Comparison of ENCODE assay signal across 26 cellular contexts in genomic region chr17:55563363-55563762, GRCh38. TPM values are rescaled to one million over a fixed set of nuclear protein-coding genes. Genes with fewer than 3 reads are reported as not detected.
"Had no signal": no experiment of that assay in that cellular context is flagged by ENCODE, and none has a peak within 500 bp of the region (broad histone marks: within the 10 kb centered on the region; RNA-seq: fewer than 3 reads in every experiment).

No MANE protein-coding gene starts in this region.

- H3K9me3 Mint-ChIP-seq: activated naive CD4-positive, alpha-beta T cell treated with anti-CD3 and anti-CD28 coated beads, Interleukin-2, amount 50 U/mL, for 24 hours; activated T-cell treated with anti-CD3 and anti-CD28 coated beads, Interleukin-2, amount 50 U/mL, for 24 hours; activated T-helper 1 cell treated with anti-CD3 and anti-CD28 coated beads, Interleukin-12 subunit alpha, Interleukin-12 subunit beta, Interleukin-2, Interleukin-4 antibody, amounts not matched to agents 30 ng/mL and 10 ng/mL and 1 ng/mL, durations not matched to agents 14 hours and 24 hours and 36 hours had no signal

- ATAC-seq: activated CD4-positive, CD25-positive, alpha-beta regulatory T cell treated with anti-CD3 and anti-CD28 coated beads, Interleukin-2, amount 50 U/mL, for 24 hours; activated CD8-positive, alpha-beta memory T cell treated with anti-CD3 and anti-CD28 coated beads, Interleukin-2, amount 10 ng/mL, durations not matched to agents 7 days and 5 days; activated CD8-positive, alpha-beta T cell treated with anti-CD3 and anti-CD28 coated beads, Interleukin-2, amount 10 ng/mL, durations not matched to agents 7 days and 5 days had no signal

- H3K4me3 Mint-ChIP-seq: activated CD8-positive, alpha-beta memory T cell treated with anti-CD3 and anti-CD28 coated beads, Interleukin-2, amount 10 ng/mL, durations not matched to agents 7 days and 5 days; activated CD8-positive, alpha-beta T cell treated with anti-CD3 and anti-CD28 coated beads, Interleukin-2, amount 10 ng/mL, durations not matched to agents 7 days and 5 days; activated naive CD4-positive, alpha-beta T cell treated with anti-CD3 and anti-CD28 coated beads, Interleukin-2, amount 50 U/mL, for 24 hours; activated T-cell treated with anti-CD3 and anti-CD28 coated beads, Interleukin-2, amount 50 U/mL, for 24 hours; activated T-helper 1 cell treated with anti-CD3 and anti-CD28 coated beads, Interleukin-12 subunit alpha, Interleukin-12 subunit beta, Interleukin-2, Interleukin-4 antibody, amounts not matched to agents 30 ng/mL and 10 ng/mL and 1 ng/mL, durations not matched to agents 14 hours and 24 hours and 36 hours; T-helper 1 cell treated with Interleukin-12 subunit alpha and Interleukin-12 subunit beta and Interleukin-4 antibody, amounts not matched to agents 30 μg/mL and 1 μg/mL, for 36 hours had no signal

- H3K4me1 Mint-ChIP-seq: activated naive CD4-positive, alpha-beta T cell treated with anti-CD3 and anti-CD28 coated beads, Interleukin-2, amount 50 U/mL, for 24 hours had no signal

- H3K36me3 Mint-ChIP-seq: activated CD8-positive, alpha-beta memory T cell treated with anti-CD3 and anti-CD28 coated beads, Interleukin-2, amount 10 ng/mL, durations not matched to agents 7 days and 5 days; activated naive CD4-positive, alpha-beta T cell treated with anti-CD3 and anti-CD28 coated beads, Interleukin-2, amount 50 U/mL, for 24 hours had no signal

- H3K27ac Mint-ChIP-seq: activated CD8-positive, alpha-beta memory T cell treated with anti-CD3 and anti-CD28 coated beads, Interleukin-2, amount 10 ng/mL, durations not matched to agents 7 days and 5 days; activated CD8-positive, alpha-beta T cell treated with anti-CD3 and anti-CD28 coated beads, Interleukin-2, amount 10 ng/mL, durations not matched to agents 7 days and 5 days; activated naive CD4-positive, alpha-beta T cell treated with anti-CD3 and anti-CD28 coated beads, Interleukin-2, amount 50 U/mL, for 24 hours; activated T-cell treated with anti-CD3 and anti-CD28 coated beads, Interleukin-2, amount 50 U/mL, for 24 hours; activated T-helper 1 cell treated with anti-CD3 and anti-CD28 coated beads, Interleukin-12 subunit alpha, Interleukin-12 subunit beta, Interleukin-2, Interleukin-4 antibody, amounts not matched to agents 30 ng/mL and 10 ng/mL and 1 ng/mL, durations not matched to agents 14 hours and 24 hours and 36 hours; T-helper 1 cell treated with Interleukin-12 subunit alpha and Interleukin-12 subunit beta and Interleukin-4 antibody, amounts not matched to agents 30 μg/mL and 1 μg/mL, for 36 hours had no signal

- DNase-seq: activated CD4-positive, alpha-beta T cell treated with anti-CD3 and anti-CD28 coated beads for 48 hours; activated CD4-positive, alpha-beta T cell treated with anti-CD3 and anti-CD28 coated beads, Interleukin-2, amount 50 U/mL, for 4 hours; activated CD8-positive, alpha-beta memory T cell treated with anti-CD3 and anti-CD28 coated beads, Interleukin-2, amount 10 ng/mL, durations not matched to agents 7 days and 5 days; activated CD8-positive, alpha-beta T cell treated with anti-CD3 and anti-CD28 coated beads, Interleukin-2, amount 10 ng/mL, durations not matched to agents 7 days and 5 days; activated effector memory CD4-positive, alpha-beta T cell treated with Interleukin-2 at 50 U/mL for 16 hours; activated naive CD4-positive, alpha-beta T cell; activated T-cell treated with anti-CD3 and anti-CD28 coated beads, Interleukin-2, amount 50 U/mL, for 24 hours; aorta; caudate nucleus; colonic mucosa; NCI-H1105; NCI-H1436; NCI-H187 treated with DMSO at 0.1 percent for 48 hours; NCI-H2171 treated with DMSO at 0.1 percent for 48 hours; NCI-H226; NCI-H510A treated with DMSO at 0.1 percent for 48 hours; NCI-H69; PC-9; SHP77 treated with DMSO at 0.1 percent for 48 hours had no signal

RNA-seq across cellular contexts. Expression of gene SMIM36, which starts 52.1 kb away (rescaled TPM):
- total RNA-seq: activated CD8-positive, alpha-beta memory T cell treated with anti-CD3 and anti-CD28 coated beads, Interleukin-2, amount 10 ng/mL, durations not matched to agents 7 days and 5 days; activated CD8-positive, alpha-beta T cell treated with anti-CD3 and anti-CD28 coated beads, Interleukin-2, amount 10 ng/mL, durations not matched to agents 7 days and 5 days; activated T-helper 1 cell treated with anti-CD3 and anti-CD28 coated beads, Interleukin-12 subunit alpha, Interleukin-12 subunit beta, Interleukin-2, Interleukin-4 antibody, amounts not matched to agents 30 ng/mL and 10 ng/mL and 1 ng/mL, durations not matched to agents 14 hours and 24 hours and 36 hours; aorta; breast epithelium; cerebellum; colonic mucosa; PC-9; SK-MEL-5 had no signal
